ENCODE assay signal across 24 cellular contexts in genomic region chr5:179126506-179126991, GRCh38.
"Had no signal": no experiment of that assay in that cellular context is flagged by ENCODE, and none has a peak within 500 bp of the region (broad histone marks: within the 10 kb centered on the region; RNA-seq: fewer than 3 reads in every experiment).

No MANE protein-coding gene starts in this region.

- ATAC-seq: activated CD8-positive, alpha-beta T cell treated with anti-CD3 and anti-CD28 coated beads, Interleukin-2, amount 10 ng/mL, durations not matched to agents 7 days and 5 days; left ventricle myocardium superior; naive thymus-derived CD8-positive, alpha-beta T cell; sciatic nerve; SK-N-SH treated with all-trans-retinoic acid at 6 μM for 48 hours; T-cell had no signal

- H3K9me3 Mint-ChIP-seq: activated B cell treated with CpG ODN at 0.5 μM for 24 hours; activated CD4-positive, alpha-beta T cell treated with anti-CD3 and anti-CD28 coated beads, Interleukin-2, amount 10 ng/mL, durations not matched to agents 24 days and 14 days; T-cell had no signal

- FAIRE-seq: endometrium had no signal

- DNase-seq: activated B cell treated with CpG ODN at 0.5 μM for 24 hours; activated CD4-positive, alpha-beta T cell treated with anti-CD3 and anti-CD28 coated beads, Interleukin-2, amount 10 ng/mL, durations not matched to agents 24 days and 14 days; activated CD8-positive, alpha-beta memory T cell treated with anti-CD3 and anti-CD28 coated beads, Interleukin-2, amount 50 U/mL, for 48 hours; activated CD8-positive, alpha-beta T cell treated with anti-CD3 and anti-CD28 coated beads, Interleukin-2, amount 10 ng/mL, durations not matched to agents 7 days and 5 days; activated naive CD4-positive, alpha-beta T cell treated with Interleukin-2 at 50 U/mL for 16 hours; brain microvascular endothelial cell; central memory CD4-positive, alpha-beta T cell; erythroblast; foreskin melanocyte; left ventricle myocardium superior; mesendoderm; stimulated activated CD4-positive, alpha-beta T cell treated with anti-CD3 and anti-CD28 coated beads, Interleukin-4, amount 100 ng/mL, for 4 hours; stimulated activated naive CD4-positive, alpha-beta T cell; T-cell; T-helper 9 cell had no signal

- H3K9me3 ChIP-seq: vagina had no signal

- H3K4me3 ChIP-seq: coronary artery, smooth muscle cell, tibial artery, vagina had no signal

- H2AFZ ChIP-seq: parathyroid adenoma had no signal

- H3K4me2 ChIP-seq: smooth muscle cell had no signal

- H3K27ac ChIP-seq: brain microvascular endothelial cell, coronary artery, parathyroid adenoma, tibial artery, vagina had no signal

- H3K4me3 Mint-ChIP-seq: activated B cell treated with CpG ODN at 0.5 μM for 24 hours; activated CD4-positive, alpha-beta T cell treated with anti-CD3 and anti-CD28 coated beads, Interleukin-2, amount 10 ng/mL, durations not matched to agents 24 days and 14 days; activated CD8-positive, alpha-beta T cell treated with anti-CD3 and anti-CD28 coated beads, Interleukin-2, amount 10 ng/mL, durations not matched to agents 7 days and 5 days; naive thymus-derived CD8-positive, alpha-beta T cell; T-cell had no signal

- H3K79me2 ChIP-seq: parathyroid adenoma had no signal

- H3K27me3 ChIP-seq: brain microvascular endothelial cell, tibial artery, vagina had no signal

- H3K27me3 Mint-ChIP-seq: activated B cell treated with CpG ODN at 0.5 μM for 24 hours; activated CD4-positive, alpha-beta T cell treated with anti-CD3 and anti-CD28 coated beads, Interleukin-2, amount 10 ng/mL, durations not matched to agents 24 days and 14 days had no signal

- H3K27ac Mint-ChIP-seq: activated B cell treated with CpG ODN at 0.5 μM for 24 hours; activated CD4-positive, alpha-beta T cell treated with anti-CD3 and anti-CD28 coated beads, Interleukin-2, amount 10 ng/mL, durations not matched to agents 24 days and 14 days; activated CD8-positive, alpha-beta T cell treated with anti-CD3 and anti-CD28 coated beads, Interleukin-2, amount 10 ng/mL, durations not matched to agents 7 days and 5 days; naive thymus-derived CD8-positive, alpha-beta T cell; T-cell had no signal

- H3K4me1 Mint-ChIP-seq: activated B cell treated with CpG ODN at 0.5 μM for 24 hours; activated CD4-positive, alpha-beta T cell treated with anti-CD3 and anti-CD28 coated beads, Interleukin-2, amount 10 ng/mL, durations not matched to agents 24 days and 14 days; naive thymus-derived CD8-positive, alpha-beta T cell; T-cell had no signal

- H3K36me3 Mint-ChIP-seq: naive thymus-derived CD8-positive, alpha-beta T cell; T-cell had no signal

- H3K4me1 ChIP-seq: parathyroid adenoma, tibial artery, vagina had no signal

- H3K9ac ChIP-seq: parathyroid adenoma had no signal
